1 cellular context compared by ENCODE assay signal in the genomic region with DNA sequence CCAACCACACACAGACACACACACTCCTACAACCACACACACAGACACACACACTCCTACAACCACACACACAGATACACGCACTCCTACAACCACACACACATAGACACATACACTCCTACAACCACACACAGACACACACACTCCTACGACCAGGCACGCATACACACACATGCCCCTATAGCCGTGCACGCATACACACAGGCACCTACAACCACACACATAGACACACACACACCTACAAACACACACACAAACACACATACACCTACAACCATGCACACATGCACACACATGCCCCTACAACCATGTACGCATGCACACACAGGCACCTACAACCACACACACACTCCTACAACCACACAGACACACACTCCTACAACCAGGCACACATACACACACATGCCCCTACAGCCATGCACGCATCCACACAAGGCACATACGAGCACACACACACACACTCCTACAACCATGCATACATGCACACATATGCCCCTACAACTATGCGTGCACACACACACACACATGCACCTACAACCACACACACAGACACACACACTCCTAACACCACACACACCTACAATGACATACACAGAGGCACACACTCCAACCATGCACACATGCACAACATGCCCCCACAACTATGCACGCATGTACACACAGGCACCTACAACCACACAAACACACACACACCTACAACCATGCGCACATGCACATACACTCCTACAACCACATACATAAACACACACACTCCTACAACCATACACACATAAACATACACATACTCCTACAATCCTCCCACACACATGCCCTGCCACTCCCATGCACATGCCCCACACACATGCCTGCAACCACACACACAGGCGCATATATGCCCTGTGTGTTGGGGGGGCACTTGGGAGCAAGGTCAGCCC.
TF ChIP-seq lines count a peak whose summit lies in the region.

No MANE protein-coding gene starts in this region.

TF ChIP-seq in HepG2, 621 proteins besides CTCF, POLR2A, EP300 and RAD21 (continued from another document):
- no peak for TF ChIP-seq PITX1 (CRISPR knock-in tag; IDR thresholded peaks at IDR 0.05)
- no peak for TF ChIP-seq SMARCC2 (IDR thresholded peaks at IDR 0.05)
- TF ChIP-seq NFKBIZ (CRISPR knock-in tag; IDR thresholded peaks at IDR 0.05): no peak
- peak; percentile 17 for TF ChIP-seq PHB2 (IDR thresholded peaks at IDR 0.05; ENCODE audit: partially characterized antibody)
- TF ChIP-seq, protein P1, sequence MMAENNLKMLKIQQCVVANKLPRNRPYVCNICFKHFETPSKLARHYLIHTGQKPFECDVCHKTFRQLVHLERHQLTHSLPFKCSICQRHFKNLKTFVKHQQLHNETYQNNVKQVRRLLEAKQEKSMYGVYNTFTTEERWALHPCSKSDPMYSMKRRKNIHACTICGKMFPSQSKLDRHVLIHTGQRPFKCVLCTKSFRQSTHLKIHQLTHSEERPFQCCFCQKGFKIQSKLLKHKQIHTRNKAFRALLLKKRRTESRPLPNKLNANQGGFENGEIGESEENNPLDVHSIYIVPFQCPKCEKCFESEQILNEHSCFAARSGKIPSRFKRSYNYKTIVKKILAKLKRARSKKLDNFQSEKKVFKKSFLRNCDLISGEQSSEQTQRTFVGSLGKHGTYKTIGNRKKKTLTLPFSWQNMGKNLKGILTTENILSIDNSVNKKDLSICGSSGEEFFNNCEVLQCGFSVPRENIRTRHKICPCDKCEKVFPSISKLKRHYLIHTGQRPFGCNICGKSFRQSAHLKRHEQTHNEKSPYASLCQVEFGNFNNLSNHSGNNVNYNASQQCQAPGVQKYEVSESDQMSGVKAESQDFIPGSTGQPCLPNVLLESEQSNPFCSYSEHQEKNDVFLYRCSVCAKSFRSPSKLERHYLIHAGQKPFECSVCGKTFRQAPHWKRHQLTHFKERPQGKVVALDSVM (CRISPR knock-in tag; IDR thresholded peaks at IDR 0.05): no peak
- TF ChIP-seq, protein P2, sequence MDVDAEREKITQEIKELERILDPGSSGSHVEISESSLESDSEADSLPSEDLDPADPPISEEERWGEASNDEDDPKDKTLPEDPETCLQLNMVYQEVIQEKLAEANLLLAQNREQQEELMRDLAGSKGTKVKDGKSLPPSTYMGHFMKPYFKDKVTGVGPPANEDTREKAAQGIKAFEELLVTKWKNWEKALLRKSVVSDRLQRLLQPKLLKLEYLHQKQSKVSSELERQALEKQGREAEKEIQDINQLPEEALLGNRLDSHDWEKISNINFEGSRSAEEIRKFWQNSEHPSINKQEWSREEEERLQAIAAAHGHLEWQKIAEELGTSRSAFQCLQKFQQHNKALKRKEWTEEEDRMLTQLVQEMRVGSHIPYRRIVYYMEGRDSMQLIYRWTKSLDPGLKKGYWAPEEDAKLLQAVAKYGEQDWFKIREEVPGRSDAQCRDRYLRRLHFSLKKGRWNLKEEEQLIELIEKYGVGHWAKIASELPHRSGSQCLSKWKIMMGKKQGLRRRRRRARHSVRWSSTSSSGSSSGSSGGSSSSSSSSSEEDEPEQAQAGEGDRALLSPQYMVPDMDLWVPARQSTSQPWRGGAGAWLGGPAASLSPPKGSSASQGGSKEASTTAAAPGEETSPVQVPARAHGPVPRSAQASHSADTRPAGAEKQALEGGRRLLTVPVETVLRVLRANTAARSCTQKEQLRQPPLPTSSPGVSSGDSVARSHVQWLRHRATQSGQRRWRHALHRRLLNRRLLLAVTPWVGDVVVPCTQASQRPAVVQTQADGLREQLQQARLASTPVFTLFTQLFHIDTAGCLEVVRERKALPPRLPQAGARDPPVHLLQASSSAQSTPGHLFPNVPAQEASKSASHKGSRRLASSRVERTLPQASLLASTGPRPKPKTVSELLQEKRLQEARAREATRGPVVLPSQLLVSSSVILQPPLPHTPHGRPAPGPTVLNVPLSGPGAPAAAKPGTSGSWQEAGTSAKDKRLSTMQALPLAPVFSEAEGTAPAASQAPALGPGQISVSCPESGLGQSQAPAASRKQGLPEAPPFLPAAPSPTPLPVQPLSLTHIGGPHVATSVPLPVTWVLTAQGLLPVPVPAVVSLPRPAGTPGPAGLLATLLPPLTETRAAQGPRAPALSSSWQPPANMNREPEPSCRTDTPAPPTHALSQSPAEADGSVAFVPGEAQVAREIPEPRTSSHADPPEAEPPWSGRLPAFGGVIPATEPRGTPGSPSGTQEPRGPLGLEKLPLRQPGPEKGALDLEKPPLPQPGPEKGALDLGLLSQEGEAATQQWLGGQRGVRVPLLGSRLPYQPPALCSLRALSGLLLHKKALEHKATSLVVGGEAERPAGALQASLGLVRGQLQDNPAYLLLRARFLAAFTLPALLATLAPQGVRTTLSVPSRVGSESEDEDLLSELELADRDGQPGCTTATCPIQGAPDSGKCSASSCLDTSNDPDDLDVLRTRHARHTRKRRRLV (CRISPR knock-in tag; IDR thresholded peaks at IDR 0.05): no peak
